18 cellular contexts compared by ENCODE assay signal in genomic region chr17:8489841-8490240, GRCh38.
"Had no signal": no experiment of that assay in that cellular context is flagged by ENCODE, and none has a peak within 500 bp of the region (broad histone marks: within the 10 kb centered on the region; RNA-seq: fewer than 3 reads in every experiment).

No MANE protein-coding gene starts in this region.

- ATAC-seq: activated naive CD4-positive, alpha-beta T cell treated with anti-CD3 and anti-CD28 coated beads, Interleukin-2, amount 50 U/mL, for 72 hours; gastrocnemius medialis; heart left ventricle; natural killer cell treated with Interleukin-12 subunit alpha and Interleukin-12 subunit beta and Interleukin-15 and Interleukin-18, amount 100 ng/mL, for 72 hours; stimulated activated naive CD8-positive, alpha-beta T cell treated with anti-CD3 and anti-CD28 coated beads, Interleukin-15, amount 100 ng/mL, for 72 hours; T-helper 17 cell had no signal

- H3K4me3 ChIP-seq: adrenal gland, dorsolateral prefrontal cortex, gastrocnemius medialis, heart left ventricle, vagina had no signal

- H3K27me3 ChIP-seq: adrenal gland, dorsolateral prefrontal cortex, gastrocnemius medialis, heart left ventricle, vagina had no signal

- FAIRE-seq: colon had no signal

- H3K27ac ChIP-seq: gastrocnemius medialis, vagina, VCaP had no signal

- DNase-seq: activated CD4-positive, CD25-positive, alpha-beta regulatory T cell treated with anti-CD3 and anti-CD28 coated beads, Interleukin-2, amount 50 U/mL, for 72 hours; activated gamma-delta T cell; caudate nucleus; gastrocnemius medialis; heart left ventricle; kidney glomerular epithelial cell; mesendoderm; nucleus accumbens; stimulated activated naive CD8-positive, alpha-beta T cell treated with anti-CD3 and anti-CD28 coated beads, Interleukin-15, amount 100 ng/mL, for 72 hours; T-helper 17 cell; trophoblast cell had no signal

- H3K9me3 ChIP-seq: adrenal gland, gastrocnemius medialis, vagina had no signal

- H3K4me1 ChIP-seq: adrenal gland, gastrocnemius medialis, vagina had no signal
